Comparison of ENCODE assay signal across 26 cellular contexts in genomic region chr12:79381246-79382208, GRCh38.
A peak's percentile ranks its signal among the peaks of the same experiment; 100 is the strongest.
DNase-seq lines count a peak whose midpoint lies in the region; ATAC-seq and TF ChIP-seq lines count a peak whose summit lies in the region.
"Had no signal": no experiment of that assay in that cellular context is flagged by ENCODE, and none has a peak within 500 bp of the region (broad histone marks: within the 10 kb centered on the region; RNA-seq: fewer than 3 reads in every experiment).

No MANE protein-coding gene starts in this region.

- H3K36me3 ChIP-seq in iPS-20b (ENCODE audit: insufficient read depth, low read depth, low read length) (no peaks in the 10 kb centered on the region), gastrocnemius medialis (no peaks in the 10 kb centered on the region)
- H3K36me3 ChIP-seq in naive thymus-derived CD4-positive, alpha-beta T cell (ENCODE audit: control insufficient read depth in 2 of 3, insufficient read depth in 3 of 3, low read length in 3 of 3) = no peaks in the 10 kb centered on the region
- H3K36me3 ChIP-seq: tibial nerve had no signal

- peak; percentile 60 for DNase-seq in G401 (ENCODE audit: low spot score)
- peak; percentile 29 for DNase-seq in NCI-H1436 (lab: John Stamatoyannopoulos, UW)
- DNase-seq in NCI-H748 treated with DMSO at 0.1 percent for 48 hours (lab: John Stamatoyannopoulos, UW) = peak; percentile 92
- DNase-seq in gastrocnemius medialis = no peak
- DNase-seq in activated T-cell treated with anti-CD3 and anti-CD28 coated beads for 4 hours = no peak
- no peak for DNase-seq in naive thymus-derived CD4-positive, alpha-beta T cell
- DNase-seq in activated CD4-positive, CD25-positive, alpha-beta regulatory T cell (lab: John Stamatoyannopoulos, UW) = no peak
- DNase-seq: activated CD4-positive, alpha-beta T cell treated with anti-CD3 and anti-CD28 coated beads for 48 hours; activated T-cell treated with anti-CD3 and anti-CD28 coated beads, Interleukin-2, amount 50 U/mL, for 4 hours; CD4-positive, alpha-beta memory T cell; DMS 273 treated with DMSO at 0.1 percent for 48 hours; H7; islet precursor cell; left ventricle myocardium superior; MM.1S; naive B cell; NCI-H1694 treated with DMSO at 0.1 percent for 48 hours; NCI-H345; PC-9; small intestine had no signal

- ATAC-seq in gastrocnemius medialis = no peak
- ATAC-seq in naive thymus-derived CD4-positive, alpha-beta T cell = no peak
- ATAC-seq: activated T-cell treated with anti-CD3 and anti-CD28 coated beads, Interleukin-2, amount 50 U/mL, for 4 hours; left ventricle myocardium superior; Right ventricle myocardium inferior had no signal

- H3K4me1 ChIP-seq in iPS-20b (ENCODE audit: insufficient read depth, low read length) (peaks cover 45% of the 10 kb centered on the region; the same call in 1 of the 2 replicates), gastrocnemius medialis (no peaks in the 10 kb centered on the region)
- no peaks in the 10 kb centered on the region for H3K4me1 ChIP-seq in naive thymus-derived CD4-positive, alpha-beta T cell (ENCODE audit: control insufficient read depth in 2 of 2, insufficient read depth in 2 of 2, low read length in 2 of 2)

- no peaks in the 10 kb centered on the region for H3K4me1 Mint-ChIP-seq in naive thymus-derived CD4-positive, alpha-beta T cell
- H3K4me1 Mint-ChIP-seq: CD4-positive, alpha-beta memory T cell; central memory CD8-positive, alpha-beta T cell; naive B cell had no signal

- H3K9me3 ChIP-seq in iPS-20b (ENCODE audit: insufficient read depth, low read depth, low read length) (no peaks in the 10 kb centered on the region), gastrocnemius medialis (no peaks in the 10 kb centered on the region)
- no peaks in the 10 kb centered on the region for H3K9me3 ChIP-seq in naive thymus-derived CD4-positive, alpha-beta T cell (ENCODE audit: control insufficient read depth in 2 of 3, low read length in 3 of 3)
- H3K9me3 ChIP-seq: tibial nerve had no signal

- H3K36me3 Mint-ChIP-seq in naive thymus-derived CD4-positive, alpha-beta T cell = no peaks in the 10 kb centered on the region
- H3K36me3 Mint-ChIP-seq: CD4-positive, alpha-beta memory T cell; mesothelial cell of epicardium; naive B cell had no signal

- peak overlapping the region; percentile 43; the same call in 1 of the 2 replicates for H3K9ac ChIP-seq in iPS-20b (ENCODE audit: low read depth, low read length)
- H3K9ac ChIP-seq: KMS-11 had no signal

- TF ChIP-seq CTCF in gastrocnemius medialis (IDR thresholded peaks at IDR 0.05 in 4 of 5, conservative IDR thresholded peaks at IDR 0.05 in 1 of 5) = no peak

- no peaks in the 10 kb centered on the region for H3K9me3 Mint-ChIP-seq in naive thymus-derived CD4-positive, alpha-beta T cell
- H3K9me3 Mint-ChIP-seq: activated T-cell treated with anti-CD3 and anti-CD28 coated beads, Interleukin-2, amount 50 U/mL, for 4 hours; mesothelial cell of epicardium; naive B cell had no signal

- no peak overlapping the region for H3K4me3 Mint-ChIP-seq in naive thymus-derived CD4-positive, alpha-beta T cell
- H3K4me3 Mint-ChIP-seq: activated T-cell treated with anti-CD3 and anti-CD28 coated beads, Interleukin-2, amount 50 U/mL, for 4 hours; CD4-positive, alpha-beta memory T cell; central memory CD8-positive, alpha-beta T cell; mesothelial cell of epicardium; naive B cell had no signal

- peak overlapping the region; percentile 42 for H3K4me3 ChIP-seq in iPS-20b (ENCODE audit: low read length)
- H3K4me3 ChIP-seq in gastrocnemius medialis = no peak overlapping the region
- no peak overlapping the region for H3K4me3 ChIP-seq in naive thymus-derived CD4-positive, alpha-beta T cell (ENCODE audit: low read length)
- H3K4me3 ChIP-seq: PC-9, tibial nerve had no signal

- H3K27me3 ChIP-seq in iPS-20b (ENCODE audit: insufficient read depth, low read length) (no peaks in the 10 kb centered on the region), gastrocnemius medialis (no peaks in the 10 kb centered on the region)
- no peaks in the 10 kb centered on the region for H3K27me3 ChIP-seq in naive thymus-derived CD4-positive, alpha-beta T cell (ENCODE audit: control insufficient read depth in 2 of 2, insufficient read depth in 2 of 2, low read length in 2 of 2)
- H3K27me3 ChIP-seq: tibial nerve had no signal

- CTCF ChIA-PET in naive thymus-derived CD4-positive, alpha-beta T cell (lab: Charles Lee) = no interaction called here

- H3K27ac ChIP-seq in iPS-20b (ENCODE audit: low read length) = no peak overlapping the region
- H3K27ac ChIP-seq in gastrocnemius medialis = no peak overlapping the region
- no peak overlapping the region for H3K27ac ChIP-seq in naive thymus-derived CD4-positive, alpha-beta T cell (ENCODE audit: low read depth, low read length)
- H3K27ac ChIP-seq: KMS-11, PC-9, tibial nerve had no signal

- in situ Hi-C loops in G401 (cut with HindIII; ENCODE audit: low sequenced_read_pairs) = no loop called here
- in situ Hi-C loops in gastrocnemius medialis (cut with MboI; ENCODE audit: low sequenced_read_pairs in 4 of 4) = no loop called here

- intact Hi-C loops in gastrocnemius medialis (cut with DNase I; ENCODE audit: low total_unique reads) = no loop called here
- intact Hi-C loops in naive thymus-derived CD4-positive, alpha-beta T cell (cut with micrococcal nuclease) = no loop called here

- no peak overlapping the region for H3K27ac Mint-ChIP-seq in naive thymus-derived CD4-positive, alpha-beta T cell
- H3K27ac Mint-ChIP-seq: CD4-positive, alpha-beta memory T cell; mesothelial cell of epicardium had no signal

- POLR2A ChIA-PET in naive thymus-derived CD4-positive, alpha-beta T cell (lab: Charles Lee) = interaction anchor here (0.6 kb wide), 1 partner anchor 229 kb away, joined by 3 read pairs; no protein-coding TSS in a partner anchor

- TF ChIP-seq POLR2A in gastrocnemius medialis (IDR thresholded peaks at IDR 0.05) = no peak

- no peaks in the 10 kb centered on the region for H3K27me3 Mint-ChIP-seq in naive thymus-derived CD4-positive, alpha-beta T cell
- H3K27me3 Mint-ChIP-seq: central memory CD8-positive, alpha-beta T cell; naive B cell had no signal

Comparison
In these comparisons a context has a peak if more than half of its experiments do, and no peak if none do; other contexts are left out.
1. DNase-seq: peak in G401 (single experiment), NCI-H1436 (single experiment) and NCI-H748 treated with DMSO at 0.1 percent for 48 hours (single experiment); none in gastrocnemius medialis (0 of 2), activated T-cell treated with anti-CD3 and anti-CD28 coated beads for 4 hours (single experiment), naive thymus-derived CD4-positive, alpha-beta T cell (0 of 9) and activated CD4-positive, CD25-positive, alpha-beta regulatory T cell (0 of 4).